ENCODE assay signal across 8 cellular contexts in the genomic region with DNA sequence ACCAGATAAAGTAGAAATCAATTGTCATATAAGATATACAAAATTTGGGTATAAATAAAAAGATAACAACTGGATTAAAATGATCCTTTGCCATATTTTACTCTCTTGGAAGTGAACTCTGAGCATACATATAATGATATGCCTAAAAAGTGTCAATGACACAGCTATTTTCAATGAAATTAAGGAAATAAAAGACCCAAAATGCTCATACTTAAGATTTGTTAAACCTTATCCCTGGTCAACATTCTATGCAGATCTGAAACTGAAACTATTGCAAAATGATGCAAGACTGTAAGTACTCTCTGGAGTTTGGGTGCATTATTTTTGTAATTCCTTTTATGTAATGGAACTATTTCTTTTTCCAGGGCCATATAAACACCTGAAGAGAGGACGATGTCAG.
DNase-seq lines count a peak whose midpoint lies in the region; ATAC-seq and TF ChIP-seq lines count a peak whose summit lies in the region.

No MANE protein-coding gene starts in this region.

- H3K4me1 ChIP-seq in prostate gland (replicated peaks), result no peaks in the 10 kb centered on the region

- no TSS peak for BruUV-seq in Calu3 (replicated peaks; lab: Mats Ljungman, UMichigan)

- CTCF ChIA-PET in Calu3 (lab: Charles Lee), result no interaction called here

- no peak overlapping the region for H3K4me3 Mint-ChIP-seq in Calu3 (ENCODE audit: low read depth, unreplicated experiment)
- peak overlapping the region in 3 of 4 donors; percentile 19 to 81 (median 71) for H3K4me3 Mint-ChIP-seq in IgD-negative memory B cell
- H3K4me3 Mint-ChIP-seq in natural killer cell treated with Interleukin-12 subunit alpha and Interleukin-12 subunit beta and Interleukin-15 and Interleukin-18, amount 100 ng/mL, for 72 hours, result peak overlapping the region; percentile 72

- ATAC-seq in natural killer cell treated with Interleukin-12 subunit alpha and Interleukin-12 subunit beta and Interleukin-15 and Interleukin-18, amount 100 ng/mL, for 72 hours, result peak in 1 of 2 donors; percentile 55
- ATAC-seq in HG03520 (IDR thresholded peaks at IDR 0.05; ENCODE audit: unreplicated experiment), result no peak

- intact Hi-C loops in Calu3 (cut with micrococcal nuclease; ENCODE audit: unreplicated experiment), result loop anchor here (10.0 kb wide), 1 partner anchor 198 kb away; no protein-coding TSS in a partner anchor
- intact Hi-C loops in prostate gland (cut with DNase I), result no loop called here

- in situ Hi-C loops in astrocyte of the spinal cord (cut with HindIII; ENCODE audit: low sequenced_read_pairs), result no loop called here

- H3K27ac Mint-ChIP-seq in Calu3 (ENCODE audit: unreplicated experiment) (peak overlapping the region; percentile 23), IgD-negative memory B cell (peak overlapping the region in 1 of 3 donors; percentile 9)
- H3K27ac Mint-ChIP-seq in natural killer cell treated with Interleukin-12 subunit alpha and Interleukin-12 subunit beta and Interleukin-15 and Interleukin-18, amount 100 ng/mL, for 72 hours, result peak overlapping the region; percentile 75 to 78

- H3K4me1 Mint-ChIP-seq in Calu3 (ENCODE audit: low read depth, unreplicated experiment), result peaks cover 11% of the 10 kb centered on the region
- peaks cover 12 to 23% (median 19%) of the 10 kb centered on the region in 3 donors for H3K4me1 Mint-ChIP-seq in IgD-negative memory B cell
- H3K4me1 Mint-ChIP-seq in natural killer cell treated with Interleukin-12 subunit alpha and Interleukin-12 subunit beta and Interleukin-15 and Interleukin-18, amount 100 ng/mL, for 72 hours (ENCODE audit: low read depth in 2 of 2), result peaks cover 10 to 25% of the 10 kb centered on the region in 2 donors

- WGBS in prostate gland, result 47% methylated on average over 1 of the region's 1 CpG

- H3K36me3 ChIP-seq in prostate gland, result no peaks in the 10 kb centered on the region

- no peak overlapping the region for H3K4me3 ChIP-seq in astrocyte of the spinal cord (ENCODE audit: low read depth, low read length)
- H3K4me3 ChIP-seq in prostate gland, result no peak overlapping the region

- no peaks in the 10 kb centered on the region for H3K27me3 ChIP-seq in prostate gland (replicated peaks; ENCODE audit: insufficient read depth)

- H3K9me3 Mint-ChIP-seq in Calu3 (ENCODE audit: low read depth, unreplicated experiment) (no peaks in the 10 kb centered on the region), IgD-negative memory B cell (no peaks in the 10 kb centered on the region)
- no peaks in the 10 kb centered on the region for H3K9me3 Mint-ChIP-seq in natural killer cell treated with Interleukin-12 subunit alpha and Interleukin-12 subunit beta and Interleukin-15 and Interleukin-18, amount 100 ng/mL, for 72 hours

- TF ChIP-seq POLR2A in prostate gland (IDR thresholded peaks at IDR 0.05), result no peak

- no peak overlapping the region for H3K27ac ChIP-seq in prostate gland

- no peaks in the 10 kb centered on the region for H3K36me3 Mint-ChIP-seq in Calu3 (ENCODE audit: insufficient read depth, unreplicated experiment)
- H3K36me3 Mint-ChIP-seq in IgD-negative memory B cell, result no peaks in the 10 kb centered on the region
- H3K36me3 Mint-ChIP-seq in natural killer cell treated with Interleukin-12 subunit alpha and Interleukin-12 subunit beta and Interleukin-15 and Interleukin-18, amount 100 ng/mL, for 72 hours, result no peaks in the 10 kb centered on the region

- DNase-seq in Calu3 (no peak), astrocyte of the spinal cord (ENCODE audit: low read depth, low spot score) (peak; percentile 64), prostate gland (ENCODE audit: low spot score) (no peak), OCI-M2 (lab: John Stamatoyannopoulos, UW; ENCODE audit: unreplicated experiment) (no peak), NCI-H1417 treated with DMSO at 0.1 percent for 48 hours (lab: John Stamatoyannopoulos, UW) (no peak)
- DNase-seq in natural killer cell treated with Interleukin-12 subunit alpha and Interleukin-12 subunit beta and Interleukin-15 and Interleukin-18, amount 100 ng/mL, for 72 hours (ENCODE audit: low spot score), result no peak

- no peaks in the 10 kb centered on the region for H3K9me3 ChIP-seq in prostate gland

- H3K27me3 Mint-ChIP-seq in Calu3 (ENCODE audit: unreplicated experiment), result no peaks in the 10 kb centered on the region
- no peaks in the 10 kb centered on the region for H3K27me3 Mint-ChIP-seq in IgD-negative memory B cell
- peaks cover 5 to 6% of the 10 kb centered on the region in 2 donors for H3K27me3 Mint-ChIP-seq in natural killer cell treated with Interleukin-12 subunit alpha and Interleukin-12 subunit beta and Interleukin-15 and Interleukin-18, amount 100 ng/mL, for 72 hours

- no peak for TF ChIP-seq CTCF in Calu3 (IDR thresholded peaks at IDR 0.05; ENCODE audit: unreplicated experiment)
- no peak for TF ChIP-seq CTCF in astrocyte of the spinal cord (IDR thresholded peaks at IDR 0.05; ENCODE audit: low read depth, low read length)
- no peak for TF ChIP-seq CTCF in prostate gland (IDR thresholded peaks at IDR 0.05)
